Comparison of ENCODE assay signal across 10 cellular contexts in genomic region chr19:45103200-45103624, GRCh38. TPM values are rescaled to one million over a fixed set of nuclear protein-coding genes. Genes with fewer than 3 reads are reported as not detected.
DNase-seq lines count a peak whose midpoint lies in the region; ATAC-seq, FAIRE-seq and TF ChIP-seq lines count a peak whose summit lies in the region.
"Had no signal": no experiment of that assay in that cellular context is flagged by ENCODE, and none has a peak within 500 bp of the region (broad histone marks: within the 10 kb centered on the region; RNA-seq: fewer than 3 reads in every experiment).

No MANE protein-coding gene starts in this region.

- H4K20me1 ChIP-seq in DOHH2 (ENCODE audit: control insufficient read depth, insufficient read depth, low read depth, low read length) (peaks cover 29% of the 10 kb centered on the region), neural progenitor cell (ENCODE audit: low read depth) (peaks cover 100% of the 10 kb centered on the region), PC-9 (ENCODE audit: insufficient read depth) (peaks cover 94% of the 10 kb centered on the region)

- no peaks in the 10 kb centered on the region; the same call in 1 of the 2 replicates for H3K36me3 ChIP-seq in DOHH2 (ENCODE audit: control insufficient read depth, low read length)
- H3K36me3 ChIP-seq in neural progenitor cell, result no peaks in the 10 kb centered on the region
- H3K36me3 ChIP-seq in PC-9 (ENCODE audit: low read depth), result no peaks in the 10 kb centered on the region

- intact Hi-C loops in PC-9 (cut with micrococcal nuclease; ENCODE audit: unreplicated experiment), result no loop called here

- no peaks in the 10 kb centered on the region for H3K9me3 Mint-ChIP-seq in neural progenitor cell

- peaks cover 6% of the 10 kb centered on the region for H3K27me3 Mint-ChIP-seq in neural progenitor cell (ENCODE audit: insufficient read depth, low read depth)

- H3K27ac Mint-ChIP-seq in neural progenitor cell, result no peak overlapping the region

- H3K79me2 ChIP-seq in DOHH2 (ENCODE audit: control insufficient read depth, low read length), result peaks cover 99% of the 10 kb centered on the region
- H3K79me2 ChIP-seq in neural progenitor cell (ENCODE audit: low read depth), result peaks cover 95% of the 10 kb centered on the region
- H3K79me2 ChIP-seq in PC-9 (ENCODE audit: low read depth), result peaks cover 87% of the 10 kb centered on the region

- peak overlapping the region; percentile 54 for H3K4me3 ChIP-seq in DOHH2 (ENCODE audit: low read length)
- peak overlapping the region; percentile 2 for H3K4me3 ChIP-seq in choroid plexus epithelial cell (ENCODE audit: low read depth, low read length)
- peak overlapping the region; percentile 17 for H3K4me3 ChIP-seq in neural progenitor cell
- no peak overlapping the region for H3K4me3 ChIP-seq in PC-9

- H3K4me3 Mint-ChIP-seq in neural progenitor cell, result no peak overlapping the region

- H3K36me3 Mint-ChIP-seq in neural progenitor cell, result no peaks in the 10 kb centered on the region

- H3K4me2 ChIP-seq in DOHH2 (ENCODE audit: low read length), result peak overlapping the region; percentile 70
- H3K4me2 ChIP-seq in neural progenitor cell, result peak overlapping the region; percentile 61
- no peak overlapping the region for H3K4me2 ChIP-seq in PC-9

- peak; percentile 36 for DNase-seq in NCI-H510A (lab: John Stamatoyannopoulos, UW)
- peak; percentile 63 for DNase-seq in choroid plexus epithelial cell (ENCODE audit: low read depth)
- DNase-seq in neural progenitor cell (ENCODE audit: low spot score), result no peak
- DNase-seq in PC-9, result no peak
- no peak for DNase-seq in D721Med (ENCODE audit: insufficient read length, low spot score)
- DNase-seq in omental fat pad (ENCODE audit: low spot score), result no peak
- DNase-seq: SHP77 treated with DMSO at 0.1 percent for 48 hours had no signal

- no TSS peak for BruUV-seq in PC-9 (replicated peaks; lab: Mats Ljungman, UMichigan)

- H3K4me1 Mint-ChIP-seq in neural progenitor cell, result peaks cover 67% of the 10 kb centered on the region

- H3F3A ChIP-seq in DOHH2 (ENCODE audit: control insufficient read depth, insufficient read depth) (no peaks in the 10 kb centered on the region), neural progenitor cell (ENCODE audit: low read depth) (peaks cover 23% of the 10 kb centered on the region), PC-9 (ENCODE audit: insufficient read depth, low read depth) (no peaks in the 10 kb centered on the region)

- POLR2A ChIA-PET in PC-9 (lab: Charles Lee; ENCODE audit: unreplicated experiment), result interaction anchor here (0.6 kb wide), 1 partner anchor 28 kb away, joined by 4 read pairs; no protein-coding TSS in a partner anchor

- H3K27me3 ChIP-seq in DOHH2 (ENCODE audit: control insufficient read depth, low read length) (no peaks in the 10 kb centered on the region), neural progenitor cell (no peaks in the 10 kb centered on the region), PC-9 (ENCODE audit: insufficient read depth, low read depth) (no peaks in the 10 kb centered on the region)

- CTCF ChIA-PET in PC-9 (lab: Charles Lee), result interaction anchor here (0.7 kb wide), 1 partner anchor 10 kb away, joined by 5 read pairs; no protein-coding TSS in a partner anchor

- H3K4me1 ChIP-seq in DOHH2 (ENCODE audit: control insufficient read depth, low read length) (peaks cover 55% of the 10 kb centered on the region), neural progenitor cell (peaks cover 36% of the 10 kb centered on the region), PC-9 (replicated peaks; ENCODE audit: insufficient read depth) (peaks cover 5% of the 10 kb centered on the region)

- H2AFZ ChIP-seq in neural progenitor cell (replicated peaks) (no peak overlapping the region), PC-9 (no peak overlapping the region)

- no peak for ATAC-seq in HG03139 (IDR thresholded peaks at IDR 0.05; ENCODE audit: unreplicated experiment)
- no peak for ATAC-seq in omental fat pad (ENCODE audit: low FRiP score)

- H3K27ac ChIP-seq in DOHH2 (ENCODE audit: low read depth, low read length) (peak overlapping the region; percentile 19; the same call in 1 of the 2 replicates), neural progenitor cell (peak overlapping the region; percentile 75), PC-9 (no peak overlapping the region)
- H3K27ac ChIP-seq: epithelial cell of prostate had no signal

- no peak for FAIRE-seq in D721Med (lab: Jason Lieb, UNC)

- no peak overlapping the region for H3K9ac ChIP-seq in neural progenitor cell

- H3K9me2 ChIP-seq in DOHH2 (replicated peaks; ENCODE audit: control insufficient read depth, low read length) (no peaks in the 10 kb centered on the region), PC-9 (ENCODE audit: insufficient read depth) (no peaks in the 10 kb centered on the region)

- no peaks in the 10 kb centered on the region for H3K9me3 ChIP-seq in DOHH2 (ENCODE audit: control insufficient read depth, insufficient read depth, low read length)
- H3K9me3 ChIP-seq in neural progenitor cell (ENCODE audit: low read depth), result no peaks in the 10 kb centered on the region
- H3K9me3 ChIP-seq in PC-9 (ENCODE audit: insufficient read depth, low read depth), result no peaks in the 10 kb centered on the region

- TF ChIP-seq CTCF in DOHH2 (IDR thresholded peaks at IDR 0.05; ENCODE audit: low read depth, low read length, poor library complexity, severe bottlenecking) (no peak), choroid plexus epithelial cell (conservative IDR thresholded peaks at IDR 0.05; ENCODE audit: low read depth, low read length) (no peak), neural progenitor cell (IDR thresholded peaks at IDR 0.05) (no peak), PC-9 (conservative IDR thresholded peaks at IDR 0.05) (no peak), D721Med (IDR thresholded peaks at IDR 0.05; ENCODE audit: insufficient read depth, missing control alignments) (no peak), omental fat pad (IDR thresholded peaks at IDR 0.05) (no peak)

RNA-seq across cellular contexts. Expression of gene PPP1R37, which starts 10.2 kb away (rescaled TPM):
- total RNA-seq in neural progenitor cell (ENCODE audit: low replicate concordance) (8.1 and 34.1 TPM in 2 replicates), PC-9 (2021) (41.1 and 49.5 TPM in 2 replicates), omental fat pad (10 to 100 TPM; 13.6 to 23.7 (median 19.4) TPM)

RNA-seq across cellular contexts. Expression of gene GEMIN7, which starts 24.2 kb away (rescaled TPM):
- total RNA-seq in neural progenitor cell (ENCODE audit: low replicate concordance) (7.3 and 32.6 TPM in 2 replicates), PC-9 (2021) (29.6 and 30.6 TPM in 2 replicates), omental fat pad (10 to 100 TPM; 22.2 to 34.1 (median 27.9) TPM)

RNA-seq across cellular contexts. Expression of gene ZNF296, which starts 26.9 kb away (rescaled TPM):
- 0.53 TPM in 1 of 2 replicates, not detected in the other for total RNA-seq in neural progenitor cell (ENCODE audit: low replicate concordance)
- 3.1 and 3.7 TPM in 2 replicates for total RNA-seq in PC-9 (2021)
- total RNA-seq in omental fat pad, result 1 to 10 TPM in 2 of 4 donors, under 1 TPM in 2; 0.31 to 1.7 (median 1.1) TPM

RNA-seq across cellular contexts. Expression of gene NKPD1, which starts 57.6 kb away (rescaled TPM):
- 0.02 and 0.19 TPM in 2 replicates for total RNA-seq in neural progenitor cell (ENCODE audit: low replicate concordance)
- total RNA-seq in PC-9 (2021), result 0.37 and 0.75 TPM in 2 replicates
- under 1 TPM in 2 of 4 donors, not detected in 2; 0.19 to 0.72 TPM for total RNA-seq in omental fat pad

Comparison
In these comparisons a context has a peak if more than half of its experiments do, and no peak if none do; other contexts are left out.
1. DNase-seq: peak in NCI-H510A (single experiment) and choroid plexus epithelial cell (single experiment); none in neural progenitor cell (single experiment), PC-9 (0 of 2), D721Med (single experiment) and omental fat pad (single experiment).